ENCODE assay signal across 9 cellular contexts in genomic region chr2:32538735-32539134, GRCh38.
"Had no signal": no experiment of that assay in that cellular context is flagged by ENCODE, and none has a peak within 500 bp of the region (broad histone marks: within the 10 kb centered on the region; RNA-seq: fewer than 3 reads in every experiment).

No MANE protein-coding gene starts in this region.

- H3K27ac Mint-ChIP-seq: HFFc6 had no signal

- ATAC-seq: HCT116 had no signal

- H3K9ac ChIP-seq: GM23248 had no signal

- DNase-seq: GM23248, GOT3, H7, HFFc6, IMR-90, KBM-7 had no signal

- H3K9me3 Mint-ChIP-seq: HFFc6 had no signal

- H3K4me1 ChIP-seq: HAP-1 had no signal

- H3K4me3 ChIP-seq: GM23248, HAP-1 had no signal

- H3K4me3 Mint-ChIP-seq: HFFc6 had no signal

- H2AFZ ChIP-seq: GM23248 had no signal

- H3K9me3 ChIP-seq: HAP-1 had no signal

- H3K27ac ChIP-seq: GM23248, HL-60 had no signal
